Comparison of ENCODE assay signal across 2 cellular contexts in the genomic region with DNA sequence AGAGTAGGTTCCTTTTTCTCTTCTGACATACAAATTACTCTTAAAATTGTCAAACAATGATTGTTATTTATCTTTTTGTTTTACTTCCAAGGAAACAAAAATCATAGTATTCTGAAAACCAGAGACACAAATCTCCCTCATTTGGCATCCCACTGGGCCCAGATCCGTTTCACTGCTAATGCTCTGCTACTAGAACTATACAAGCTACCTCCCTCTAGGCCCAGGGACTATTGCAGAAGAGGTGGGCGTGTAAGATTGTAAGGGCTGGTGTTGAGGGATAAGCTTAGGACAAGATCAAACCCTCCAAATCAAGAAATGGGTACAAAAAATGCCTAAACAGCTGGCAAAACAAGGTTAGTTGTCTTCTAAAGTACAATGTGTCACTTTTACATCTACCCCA.
TF ChIP-seq lines count a peak whose summit lies in the region.

No MANE protein-coding gene starts in this region.

TF ChIP-seq in GM23338, 12 proteins besides CTCF, POLR2A, EP300 and RAD21 (continued from another document):
- TF ChIP-seq, protein P1, sequence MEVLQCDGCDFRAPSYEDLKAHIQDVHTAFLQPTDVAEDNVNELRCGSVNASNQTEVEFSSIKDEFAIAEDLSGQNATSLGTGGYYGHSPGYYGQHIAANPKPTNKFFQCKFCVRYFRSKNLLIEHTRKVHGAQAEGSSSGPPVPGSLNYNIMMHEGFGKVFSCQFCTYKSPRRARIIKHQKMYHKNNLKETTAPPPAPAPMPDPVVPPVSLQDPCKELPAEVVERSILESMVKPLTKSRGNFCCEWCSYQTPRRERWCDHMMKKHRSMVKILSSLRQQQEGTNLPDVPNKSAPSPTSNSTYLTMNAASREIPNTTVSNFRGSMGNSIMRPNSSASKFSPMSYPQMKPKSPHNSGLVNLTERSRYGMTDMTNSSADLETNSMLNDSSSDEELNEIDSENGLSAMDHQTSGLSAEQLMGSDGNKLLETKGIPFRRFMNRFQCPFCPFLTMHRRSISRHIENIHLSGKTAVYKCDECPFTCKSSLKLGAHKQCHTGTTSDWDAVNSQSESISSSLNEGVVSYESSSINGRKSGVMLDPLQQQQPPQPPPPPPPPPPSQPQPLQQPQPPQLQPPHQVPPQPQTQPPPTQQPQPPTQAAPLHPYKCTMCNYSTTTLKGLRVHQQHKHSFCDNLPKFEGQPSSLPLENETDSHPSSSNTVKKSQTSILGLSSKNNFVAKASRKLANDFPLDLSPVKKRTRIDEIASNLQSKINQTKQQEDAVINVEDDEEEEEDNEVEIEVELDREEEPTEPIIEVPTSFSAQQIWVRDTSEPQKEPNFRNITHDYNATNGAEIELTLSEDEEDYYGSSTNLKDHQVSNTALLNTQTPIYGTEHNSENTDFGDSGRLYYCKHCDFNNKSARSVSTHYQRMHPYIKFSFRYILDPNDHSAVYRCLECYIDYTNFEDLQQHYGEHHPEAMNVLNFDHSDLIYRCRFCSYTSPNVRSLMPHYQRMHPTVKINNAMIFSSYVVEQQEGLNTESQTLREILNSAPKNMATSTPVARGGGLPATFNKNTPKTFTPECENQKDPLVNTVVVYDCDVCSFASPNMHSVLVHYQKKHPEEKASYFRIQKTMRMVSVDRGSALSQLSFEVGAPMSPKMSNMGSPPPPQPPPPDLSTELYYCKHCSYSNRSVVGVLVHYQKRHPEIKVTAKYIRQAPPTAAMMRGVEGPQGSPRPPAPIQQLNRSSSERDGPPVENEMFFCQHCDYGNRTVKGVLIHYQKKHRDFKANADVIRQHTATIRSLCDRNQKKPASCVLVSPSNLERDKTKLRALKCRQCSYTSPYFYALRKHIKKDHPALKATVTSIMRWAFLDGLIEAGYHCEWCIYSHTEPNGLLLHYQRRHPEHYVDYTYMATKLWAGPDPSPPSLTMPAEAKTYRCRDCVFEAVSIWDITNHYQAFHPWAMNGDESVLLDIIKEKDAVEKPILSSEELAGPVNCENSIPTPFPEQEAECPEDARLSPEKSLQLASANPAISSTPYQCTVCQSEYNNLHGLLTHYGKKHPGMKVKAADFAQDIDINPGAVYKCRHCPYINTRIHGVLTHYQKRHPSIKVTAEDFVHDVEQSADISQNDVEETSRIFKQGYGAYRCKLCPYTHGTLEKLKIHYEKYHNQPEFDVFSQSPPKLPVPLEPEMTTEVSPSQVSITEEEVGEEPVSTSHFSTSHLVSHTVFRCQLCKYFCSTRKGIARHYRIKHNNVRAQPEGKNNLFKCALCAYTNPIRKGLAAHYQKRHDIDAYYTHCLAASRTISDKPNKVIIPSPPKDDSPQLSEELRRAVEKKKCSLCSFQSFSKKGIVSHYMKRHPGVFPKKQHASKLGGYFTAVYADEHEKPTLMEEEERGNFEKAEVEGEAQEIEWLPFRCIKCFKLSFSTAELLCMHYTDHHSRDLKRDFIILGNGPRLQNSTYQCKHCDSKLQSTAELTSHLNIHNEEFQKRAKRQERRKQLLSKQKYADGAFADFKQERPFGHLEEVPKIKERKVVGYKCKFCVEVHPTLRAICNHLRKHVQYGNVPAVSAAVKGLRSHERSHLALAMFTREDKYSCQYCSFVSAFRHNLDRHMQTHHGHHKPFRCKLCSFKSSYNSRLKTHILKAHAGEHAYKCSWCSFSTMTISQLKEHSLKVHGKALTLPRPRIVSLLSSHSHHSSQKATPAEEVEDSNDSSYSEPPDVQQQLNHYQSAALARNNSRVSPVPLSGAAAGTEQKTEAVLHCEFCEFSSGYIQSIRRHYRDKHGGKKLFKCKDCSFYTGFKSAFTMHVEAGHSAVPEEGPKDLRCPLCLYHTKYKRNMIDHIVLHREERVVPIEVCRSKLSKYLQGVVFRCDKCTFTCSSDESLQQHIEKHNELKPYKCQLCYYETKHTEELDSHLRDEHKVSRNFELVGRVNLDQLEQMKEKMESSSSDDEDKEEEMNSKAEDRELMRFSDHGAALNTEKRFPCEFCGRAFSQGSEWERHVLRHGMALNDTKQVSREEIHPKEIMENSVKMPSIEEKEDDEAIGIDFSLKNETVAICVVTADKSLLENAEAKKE (CRISPR knock-in tag; IDR thresholded peaks at IDR 0.05) = no peak
- TF ChIP-seq NANOG (IDR thresholded peaks at IDR 0.05; ENCODE audit: borderline replicate concordance) = no peak
- TF ChIP-seq ETS1 (IDR thresholded peaks at IDR 0.05) = no peak
- TF ChIP-seq ZNF331 (CRISPR knock-in tag; IDR thresholded peaks at IDR 0.05; ENCODE audit: low read depth) = no peak
- no peak for TF ChIP-seq STAT1 (IDR thresholded peaks at IDR 0.05; ENCODE audit: unreplicated experiment)
- no peak for TF ChIP-seq ZNF114 (CRISPR knock-in tag; IDR thresholded peaks at IDR 0.05)

TF ChIP-seq in WTC11, 78 proteins besides CTCF, POLR2A, EP300 and RAD21 (continued from another document):
- TF ChIP-seq ZNF532 (CRISPR knock-in tag; IDR thresholded peaks at IDR 0.05; ENCODE audit: borderline replicate concordance) = no peak
- TF ChIP-seq, protein P2, sequence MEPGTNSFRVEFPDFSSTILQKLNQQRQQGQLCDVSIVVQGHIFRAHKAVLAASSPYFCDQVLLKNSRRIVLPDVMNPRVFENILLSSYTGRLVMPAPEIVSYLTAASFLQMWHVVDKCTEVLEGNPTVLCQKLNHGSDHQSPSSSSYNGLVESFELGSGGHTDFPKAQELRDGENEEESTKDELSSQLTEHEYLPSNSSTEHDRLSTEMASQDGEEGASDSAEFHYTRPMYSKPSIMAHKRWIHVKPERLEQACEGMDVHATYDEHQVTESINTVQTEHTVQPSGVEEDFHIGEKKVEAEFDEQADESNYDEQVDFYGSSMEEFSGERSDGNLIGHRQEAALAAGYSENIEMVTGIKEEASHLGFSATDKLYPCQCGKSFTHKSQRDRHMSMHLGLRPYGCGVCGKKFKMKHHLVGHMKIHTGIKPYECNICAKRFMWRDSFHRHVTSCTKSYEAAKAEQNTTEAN (CRISPR knock-in tag; IDR thresholded peaks at IDR 0.05) = no peak
- TF ChIP-seq MXD4 (CRISPR knock-in tag; IDR thresholded peaks at IDR 0.05; ENCODE audit: borderline replicate concordance) = no peak
- TF ChIP-seq, protein P3, sequence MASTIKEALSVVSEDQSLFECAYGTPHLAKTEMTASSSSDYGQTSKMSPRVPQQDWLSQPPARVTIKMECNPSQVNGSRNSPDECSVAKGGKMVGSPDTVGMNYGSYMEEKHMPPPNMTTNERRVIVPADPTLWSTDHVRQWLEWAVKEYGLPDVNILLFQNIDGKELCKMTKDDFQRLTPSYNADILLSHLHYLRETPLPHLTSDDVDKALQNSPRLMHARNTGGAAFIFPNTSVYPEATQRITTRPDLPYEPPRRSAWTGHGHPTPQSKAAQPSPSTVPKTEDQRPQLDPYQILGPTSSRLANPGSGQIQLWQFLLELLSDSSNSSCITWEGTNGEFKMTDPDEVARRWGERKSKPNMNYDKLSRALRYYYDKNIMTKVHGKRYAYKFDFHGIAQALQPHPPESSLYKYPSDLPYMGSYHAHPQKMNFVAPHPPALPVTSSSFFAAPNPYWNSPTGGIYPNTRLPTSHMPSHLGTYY (CRISPR knock-in tag; IDR thresholded peaks at IDR 0.05) = no peak
- TF ChIP-seq, protein P4, sequence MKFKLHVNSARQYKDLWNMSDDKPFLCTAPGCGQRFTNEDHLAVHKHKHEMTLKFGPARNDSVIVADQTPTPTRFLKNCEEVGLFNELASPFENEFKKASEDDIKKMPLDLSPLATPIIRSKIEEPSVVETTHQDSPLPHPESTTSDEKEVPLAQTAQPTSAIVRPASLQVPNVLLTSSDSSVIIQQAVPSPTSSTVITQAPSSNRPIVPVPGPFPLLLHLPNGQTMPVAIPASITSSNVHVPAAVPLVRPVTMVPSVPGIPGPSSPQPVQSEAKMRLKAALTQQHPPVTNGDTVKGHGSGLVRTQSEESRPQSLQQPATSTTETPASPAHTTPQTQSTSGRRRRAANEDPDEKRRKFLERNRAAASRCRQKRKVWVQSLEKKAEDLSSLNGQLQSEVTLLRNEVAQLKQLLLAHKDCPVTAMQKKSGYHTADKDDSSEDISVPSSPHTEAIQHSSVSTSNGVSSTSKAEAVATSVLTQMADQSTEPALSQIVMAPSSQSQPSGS (CRISPR knock-in tag; IDR thresholded peaks at IDR 0.05; ENCODE audit: borderline replicate concordance, low read depth) = no peak
- no peak for TF ChIP-seq ATF3 (CRISPR knock-in tag; conservative IDR thresholded peaks at IDR 0.05)
- TF ChIP-seq ZBTB21 (CRISPR knock-in tag; IDR thresholded peaks at IDR 0.05; ENCODE audit: borderline replicate concordance) = no peak
- no peak for TF ChIP-seq ESRRA (CRISPR knock-in tag; IDR thresholded peaks at IDR 0.05; ENCODE audit: borderline replicate concordance)
- TF ChIP-seq OVOL2 (CRISPR knock-in tag; IDR thresholded peaks at IDR 0.05; ENCODE audit: borderline replicate concordance) = no peak
- TF ChIP-seq ZNF416 (CRISPR knock-in tag; IDR thresholded peaks at IDR 0.05) = no peak
- no peak for TF ChIP-seq ZSCAN18 (CRISPR knock-in tag; IDR thresholded peaks at IDR 0.05)
- TF ChIP-seq USF2 (CRISPR knock-in tag; IDR thresholded peaks at IDR 0.05) = no peak
- TF ChIP-seq NR2C2 (CRISPR knock-in tag; IDR thresholded peaks at IDR 0.05) = no peak
